1 cellular context compared by ENCODE assay signal in genomic region chr11:66958232-66958955, GRCh38.
TF ChIP-seq lines count a peak whose summit lies in the region.

Gene PC (minus strand): TSS chr11:66958383. CDS start chr11:66872159, 86,224 bp downstream.

TF ChIP-seq in HepG2, 621 proteins besides CTCF, POLR2A, EP300 and RAD21 (continued from another document and continues in another):
- peak; percentile 54; the same call in 1 of the 2 replicates for TF ChIP-seq ZBTB14 (CRISPR knock-in tag; IDR thresholded peaks at IDR 0.05)
- peak; percentile 90; the same call in 1 of the 2 replicates for TF ChIP-seq ZSCAN21 (CRISPR knock-in tag; IDR thresholded peaks at IDR 0.05; ENCODE audit: borderline replicate concordance)
- TF ChIP-seq ERF (CRISPR knock-in tag; IDR thresholded peaks at IDR 0.05) = peak; percentile 96; the same call in 1 of the 2 replicates
- TF ChIP-seq ZNF619 (CRISPR knock-in tag; IDR thresholded peaks at IDR 0.05) = no peak
- 0 out of 2 replicates have a peak, but pooled peaks have one; percentile 71 for TF ChIP-seq PRDM4 (CRISPR knock-in tag; IDR thresholded peaks at IDR 0.05; ENCODE audit: borderline replicate concordance)
- peak; percentile 99 for TF ChIP-seq MXD4 (CRISPR knock-in tag; IDR thresholded peaks at IDR 0.05)
- TF ChIP-seq FOSL2 (CRISPR knock-in tag; IDR thresholded peaks at IDR 0.05) = peak; percentile 61
- TF ChIP-seq ZNF780A (CRISPR knock-in tag; IDR thresholded peaks at IDR 0.05) = peak; percentile 93; the same call in 1 of the 2 replicates
- TF ChIP-seq ZNF562 (CRISPR knock-in tag; IDR thresholded peaks at IDR 0.05; ENCODE audit: borderline replicate concordance) = peak; percentile 91
- TF ChIP-seq ZNF678 (CRISPR knock-in tag; IDR thresholded peaks at IDR 0.05) = 0 out of 2 replicates have a peak, but pooled peaks have one; percentile 50
- peak; percentile 97 for TF ChIP-seq MTERF4 (CRISPR knock-in tag; IDR thresholded peaks at IDR 0.05)
- TF ChIP-seq HOMEZ (CRISPR knock-in tag; IDR thresholded peaks at IDR 0.05; ENCODE audit: low read depth) = peak; percentile 59; the same call in 1 of the 2 replicates
- 0 out of 2 replicates have a peak, but pooled peaks have one; percentile 47 for TF ChIP-seq SPEN (CRISPR knock-in tag; IDR thresholded peaks at IDR 0.05; ENCODE audit: low read depth)
- peak; percentile 90; the same call in 1 of the 2 replicates for TF ChIP-seq MYPOP (CRISPR knock-in tag; IDR thresholded peaks at IDR 0.05)
- TF ChIP-seq SP4 (CRISPR knock-in tag; IDR thresholded peaks at IDR 0.05) = peak; percentile 99
- 0 out of 2 replicates have a peak, but pooled peaks have one; percentile 45 for TF ChIP-seq MAZ (IDR thresholded peaks at IDR 0.05; ENCODE audit: borderline replicate concordance, low read depth, low read length)
- peak; percentile 97 for TF ChIP-seq MAZ (CRISPR knock-in tag; IDR thresholded peaks at IDR 0.05; ENCODE audit: low read depth)
- TF ChIP-seq CEBPG (CRISPR knock-in tag; IDR thresholded peaks at IDR 0.05) = peak; percentile 33; the same call in 1 of the 2 replicates
- TF ChIP-seq KDM4B (CRISPR knock-in tag; IDR thresholded peaks at IDR 0.05) = no peak
- TF ChIP-seq MTA3 (CRISPR knock-in tag; IDR thresholded peaks at IDR 0.05) = no peak
- 0 out of 2 replicates have a peak, but pooled peaks have one; percentile 59 for TF ChIP-seq E2F2 (CRISPR knock-in tag; IDR thresholded peaks at IDR 0.05; ENCODE audit: borderline replicate concordance)
- TF ChIP-seq MEF2D (CRISPR knock-in tag; IDR thresholded peaks at IDR 0.05) = peak; percentile 95
- TF ChIP-seq ZNF547 (CRISPR knock-in tag; IDR thresholded peaks at IDR 0.05) = peak; percentile 88
- peak; percentile 93 for TF ChIP-seq NFYB (CRISPR knock-in tag; IDR thresholded peaks at IDR 0.05)
- TF ChIP-seq EZH2 (conservative IDR thresholded peaks at IDR 0.05; ENCODE audit: low read depth, low read length) = no peak
- TF ChIP-seq HIVEP1 (CRISPR knock-in tag; IDR thresholded peaks at IDR 0.05) = peak; percentile 71
- TF ChIP-seq THRA (CRISPR knock-in tag; IDR thresholded peaks at IDR 0.05; ENCODE audit: borderline replicate concordance) = peak; percentile 61; the same call in 1 of the 2 replicates
- peak; percentile 98 for TF ChIP-seq TFDP2 (CRISPR knock-in tag; IDR thresholded peaks at IDR 0.05)
- TF ChIP-seq NR2C2 (CRISPR knock-in tag; IDR thresholded peaks at IDR 0.05; ENCODE audit: borderline replicate concordance) = peak; percentile 71; the same call in 1 of the 2 replicates
- peak; percentile 56 for TF ChIP-seq IRF2 (CRISPR knock-in tag; IDR thresholded peaks at IDR 0.05)
- TF ChIP-seq KLF6 (CRISPR knock-in tag; IDR thresholded peaks at IDR 0.05) = peak; percentile 72; the same call in 1 of the 2 replicates
- peak; percentile 58; the same call in 1 of the 2 replicates for TF ChIP-seq NFKBIZ (CRISPR knock-in tag; IDR thresholded peaks at IDR 0.05)
- no peak for TF ChIP-seq ZNF674 (CRISPR knock-in tag; IDR thresholded peaks at IDR 0.05; ENCODE audit: low read depth)
- TF ChIP-seq MAFF (IDR thresholded peaks at IDR 0.05; ENCODE audit: low read depth, low read length) = no peak
- peak; percentile 86 for TF ChIP-seq SOX13 (IDR thresholded peaks at IDR 0.05)
- peak in 1 of 2 experiments; percentile 45; a peak in 2 of 4 replicates for TF ChIP-seq SOX13 (CRISPR knock-in tag; conservative IDR thresholded peaks at IDR 0.05 in 1 of 2, IDR thresholded peaks at IDR 0.05 in 1 of 2)
- peak; percentile 76 for TF ChIP-seq JUNB (CRISPR knock-in tag; IDR thresholded peaks at IDR 0.05; ENCODE audit: borderline replicate concordance)
- TF ChIP-seq ZNF543 (CRISPR knock-in tag; IDR thresholded peaks at IDR 0.05) = peak; percentile 91
- TF ChIP-seq TEAD3 (CRISPR knock-in tag; optimal IDR thresholded peaks at IDR 0.05; ENCODE audit: borderline replicate concordance) = peak; percentile 69
- TF ChIP-seq ZHX1 (CRISPR knock-in tag; IDR thresholded peaks at IDR 0.05; ENCODE audit: low read depth) = peak; percentile 74; the same call in 1 of the 2 replicates
- TF ChIP-seq JUND (CRISPR knock-in tag; IDR thresholded peaks at IDR 0.05) = peak; percentile 9; the same call in 1 of the 2 replicates
- no peak for TF ChIP-seq CEBPZ (IDR thresholded peaks at IDR 0.05; ENCODE audit: low read length)
- peak; percentile 99 for TF ChIP-seq ARID2 (CRISPR knock-in tag; IDR thresholded peaks at IDR 0.05; ENCODE audit: borderline replicate concordance)
- peak; percentile 87 for TF ChIP-seq ZNF589 (CRISPR knock-in tag; conservative IDR thresholded peaks at IDR 0.05)
- TF ChIP-seq IRX3 (CRISPR knock-in tag; IDR thresholded peaks at IDR 0.05; ENCODE audit: borderline replicate concordance, low read depth) = peak; percentile 80; the same call in 1 of the 2 replicates
- peak; percentile 55 for TF ChIP-seq ETV5 (CRISPR knock-in tag; IDR thresholded peaks at IDR 0.05; ENCODE audit: borderline replicate concordance)
- no peak for TF ChIP-seq SOX6 (IDR thresholded peaks at IDR 0.05)
- peak; percentile 83 for TF ChIP-seq SOX6 (CRISPR knock-in tag; IDR thresholded peaks at IDR 0.05)
